8 cellular contexts compared by ENCODE assay signal in the genomic region with DNA sequence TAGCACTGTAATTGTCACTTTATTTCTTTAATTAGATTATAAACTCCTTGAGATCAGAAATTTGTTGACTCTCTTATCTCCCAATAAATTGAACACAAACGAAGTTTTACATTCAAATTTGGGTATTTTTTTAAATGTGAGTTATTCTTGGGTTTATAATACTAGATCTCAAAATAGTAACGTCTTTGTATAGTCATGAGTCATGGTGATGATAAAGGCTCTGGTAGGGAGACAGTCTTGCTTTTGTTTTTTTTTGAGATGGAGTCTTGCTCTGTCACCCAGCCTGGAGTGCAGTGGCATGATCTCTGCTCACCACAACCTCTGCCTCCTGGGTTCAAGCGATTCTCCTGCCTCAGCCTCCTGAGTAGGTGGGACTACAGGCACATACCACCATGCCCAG. TPM values are rescaled to one million over a fixed set of nuclear protein-coding genes. Genes with fewer than 3 reads are reported as not detected.
DNase-seq lines count a peak whose midpoint lies in the region; FAIRE-seq and TF ChIP-seq lines count a peak whose summit lies in the region.
"Not testable (repeated sequence)": the region's sequence is repeated elsewhere in the genome, so short reads cannot be mapped to it uniquely, and the experiment has no call there.
"Had no signal": no experiment of that assay in that cellular context is flagged by ENCODE, and none has a peak within 500 bp of the region (broad histone marks: within the 10 kb centered on the region; RNA-seq: fewer than 3 reads in every experiment).

No MANE protein-coding gene starts in this region.

- H3K36me3 ChIP-seq in adipocyte (ENCODE audit: control insufficient read depth, insufficient read depth, low read length, severe bottlenecking); osteoblast (ENCODE audit: insufficient read depth, low read length): not testable (repeated sequence)

- H3K4me2 ChIP-seq in osteoblast (ENCODE audit: insufficient read depth, low read length): peak overlapping the region; percentile 38

- H3K79me2 ChIP-seq in osteoblast (ENCODE audit: insufficient read depth, low read length): not testable (repeated sequence)

- H3K27ac ChIP-seq in osteoblast (ENCODE audit: low read depth, low read length): peak overlapping the region; percentile 42

- H3K9ac ChIP-seq in adipocyte (ENCODE audit: low read length): not testable (repeated sequence)

- H4K20me1 ChIP-seq in osteoblast (ENCODE audit: insufficient read depth, low read length): not testable (repeated sequence)

- not testable (repeated sequence) for H3K4me3 ChIP-seq in adipocyte (ENCODE audit: low read length); epithelial cell of esophagus (ENCODE audit: low read length); osteoblast (ENCODE audit: insufficient read depth, low read length)

- H2AFZ ChIP-seq in osteoblast (ENCODE audit: low read length): peak overlapping the region; percentile 12

- H3K4me1 ChIP-seq in adipocyte (ENCODE audit: control insufficient read depth, insufficient read depth, low read length): peaks cover 11% of the 10 kb centered on the region
- H3K4me1 ChIP-seq in osteoblast (ENCODE audit: insufficient read depth, low read length): not testable (repeated sequence)

- peak; percentile 72 for FAIRE-seq in H54 (lab: Jason Lieb, UNC)

- H3K9me3 ChIP-seq in adipocyte (ENCODE audit: control insufficient read depth, low read length); osteoblast (ENCODE audit: low read depth, low read length): not testable (repeated sequence)

- TF ChIP-seq POLR2A in H54 (IDR thresholded peaks at IDR 0.05; ENCODE audit: low read depth, low read length): not testable (repeated sequence)

- TF ChIP-seq CTCF in epithelial cell of esophagus (IDR thresholded peaks at IDR 0.05; ENCODE audit: insufficient read depth, low read depth, low read length, missing control alignments); osteoblast (IDR thresholded peaks at IDR 0.05; ENCODE audit: extremely low read depth, low read depth, low read length): not testable (repeated sequence)

- DNase-seq in EH (ENCODE audit: low read depth) (peak; percentile 69), OCI-M1 (lab: John Stamatoyannopoulos, UW) (peak; percentile 15), adipocyte (ENCODE audit: low read depth) (peak; percentile 42), epithelial cell of esophagus (ENCODE audit: low read depth) (peak; percentile 44), foreskin melanocyte (peak; percentile 66)
- DNase-seq in H54 (ENCODE audit: insufficient read length, low spot score); osteoblast (ENCODE audit: insufficient read length, low spot score, missing footprints): not testable (repeated sequence)

- not testable (repeated sequence) for H3K27me3 ChIP-seq in adipocyte (replicated peaks; ENCODE audit: control insufficient read depth, insufficient read depth, low read length); osteoblast (ENCODE audit: insufficient read depth, low read length)

RNA-seq across cellular contexts. Expression of a gene that starts 22.7 kb away (rescaled TPM):
- 12.7 and 13.8 TPM in 2 replicates for total RNA-seq in osteoblast
- total RNA-seq: GM12878 had no signal
